In genomic region chr20:53613748-53614147, GRCh38 we compare ENCODE assay signal across 1 cellular context.
TF ChIP-seq lines count a peak whose summit lies in the region.

No MANE protein-coding gene starts in this region.

TF ChIP-seq in WTC11, 78 proteins besides CTCF, POLR2A, EP300 and RAD21 (continued from another document):
- TF ChIP-seq ZNF281 (CRISPR knock-in tag; IDR thresholded peaks at IDR 0.05) (no peak), EMX1 (CRISPR knock-in tag; IDR thresholded peaks at IDR 0.05) (no peak), TEAD4 (CRISPR knock-in tag; IDR thresholded peaks at IDR 0.05) (no peak), PRRX2 (CRISPR knock-in tag; IDR thresholded peaks at IDR 0.05) (no peak), ATF2 (CRISPR knock-in tag; IDR thresholded peaks at IDR 0.05; ENCODE audit: borderline replicate concordance, low read depth) (no peak), GTF2I (CRISPR knock-in tag; conservative IDR thresholded peaks at IDR 0.05) (no peak), ZNF138 (CRISPR knock-in tag; conservative IDR thresholded peaks at IDR 0.05) (no peak), STAT6 (CRISPR knock-in tag; conservative IDR thresholded peaks at IDR 0.05; ENCODE audit: low read depth) (no peak)
TF ChIP-seq in WTC11: peak in this region for 0.
